Comparison of ENCODE assay signal across 21 cellular contexts in genomic region chr3:108661699-108662098, GRCh38.
DNase-seq lines count a peak whose midpoint lies in the region; ATAC-seq, FAIRE-seq and TF ChIP-seq lines count a peak whose summit lies in the region.
"Had no signal": no experiment of that assay in that cellular context is flagged by ENCODE, and none has a peak within 500 bp of the region (broad histone marks: within the 10 kb centered on the region; RNA-seq: fewer than 3 reads in every experiment).

No MANE protein-coding gene starts in this region.

- H3K9me3 Mint-ChIP-seq in activated T-cell treated with anti-CD3 and anti-CD28 coated beads, Interleukin-2, amount 50 U/mL, for 72 hours: peaks cover 0 to 3% of the 10 kb centered on the region in 2 donors
- H3K9me3 Mint-ChIP-seq: activated T-helper 17 cell treated with anti-CD3 and anti-CD28 coated beads, Interleukin-2, amount 50 U/mL, for 72 hours; dendritic cell treated with granulocyte-macrophage colony-stimulating factor and Interleukin-4, amounts not matched to agents 40 ng/mL and 50 ng/mL, for 4 days; T-helper 2 cell treated with Interferon-gamma antibody and Interleukin-4, amounts not matched to agents 5 μg/mL and 100 μg/mL, for 36 hours had no signal

- no peak overlapping the region for H3K4me3 ChIP-seq in cardiac muscle cell
- no peak overlapping the region for H3K4me3 ChIP-seq in PC-9
- no peak overlapping the region for H3K4me3 ChIP-seq in keratinocyte (ENCODE audit: control insufficient read depth in 2 of 3, extremely low read depth in 1 of 3, insufficient read depth in 2 of 3, low read depth in 1 of 3, low read length in 3 of 3)
- H3K4me3 ChIP-seq: sigmoid colon, SK-N-MC had no signal

- TF ChIP-seq CTCF in cardiac muscle cell (IDR thresholded peaks at IDR 0.05; ENCODE audit: low read depth, low read length): no peak
- no peak for TF ChIP-seq CTCF in PC-9 (conservative IDR thresholded peaks at IDR 0.05)
- no peak for TF ChIP-seq CTCF in keratinocyte (optimal IDR thresholded peaks at IDR 0.05 in 1 of 3, IDR thresholded peaks at IDR 0.05 in 1 of 3, conservative IDR thresholded peaks at IDR 0.05 in 1 of 3; ENCODE audit: extremely low read depth in 1 of 3, insufficient read depth in 2 of 3, low read length in 3 of 3)

- no peak overlapping the region for H3K4me3 Mint-ChIP-seq in activated T-cell treated with anti-CD3 and anti-CD28 coated beads, Interleukin-2, amount 50 U/mL, for 72 hours
- H3K4me3 Mint-ChIP-seq: activated T-helper 17 cell treated with anti-CD3 and anti-CD28 coated beads, Interleukin-2, amount 50 U/mL, for 72 hours; dendritic cell treated with granulocyte-macrophage colony-stimulating factor and Interleukin-4, amounts not matched to agents 40 ng/mL and 50 ng/mL, for 4 days; H9; nephron; T-helper 2 cell treated with Interferon-gamma antibody and Interleukin-4, amounts not matched to agents 5 μg/mL and 100 μg/mL, for 36 hours had no signal

- H3K27ac ChIP-seq in cardiac muscle cell: peak overlapping the region; percentile 57
- no peak overlapping the region for H3K27ac ChIP-seq in PC-9
- H3K27ac ChIP-seq in keratinocyte (ENCODE audit: control insufficient read depth, insufficient read depth, low read length): no peak overlapping the region
- H3K27ac ChIP-seq: heart right ventricle, KMS-11, RWPE1, sigmoid colon, SK-N-MC had no signal

- no TSS peak for BruUV-seq in PC-9 (replicated peaks; lab: Mats Ljungman, UMichigan)

- H3K4me2 ChIP-seq in PC-9: peak overlapping the region; percentile 53
- H3K4me2 ChIP-seq in keratinocyte (ENCODE audit: control insufficient read depth, extremely low read depth, insufficient read depth, low read depth, low read length): peak overlapping the region; percentile 17
- H3K4me2 ChIP-seq: KMS-11 had no signal

- peaks cover 2% of the 10 kb centered on the region for H3K4me1 Mint-ChIP-seq in activated T-cell treated with anti-CD3 and anti-CD28 coated beads, Interleukin-2, amount 50 U/mL, for 72 hours (ENCODE audit: low read depth)
- H3K4me1 Mint-ChIP-seq: activated T-helper 17 cell treated with anti-CD3 and anti-CD28 coated beads, Interleukin-2, amount 50 U/mL, for 72 hours had no signal

- DNase-seq in cardiac muscle cell (ENCODE audit: low read depth in 1 of 2, low spot score in 1 of 2) (no peak), cardiac septum (ENCODE audit: low spot score) (no peak), PC-9 (no peak), keratinocyte (ENCODE audit: low read depth, low spot score) (no peak), foreskin melanocyte (no peak)
- DNase-seq in activated T-cell treated with anti-CD3 and anti-CD28 coated beads, Interleukin-2, amount 50 U/mL, for 72 hours: no peak
- DNase-seq: H9; NK-92 treated with Interleukin-12 subunit alpha and Interleukin-12 subunit beta, amount 100 ng/mL, for 24 hours; sigmoid colon had no signal

- H3F3A ChIP-seq in PC-9 (ENCODE audit: insufficient read depth, low read depth): peaks cover 4% of the 10 kb centered on the region; the same call in 1 of the 2 replicates

- H4K20me1 ChIP-seq in PC-9 (ENCODE audit: insufficient read depth) (no peaks in the 10 kb centered on the region), keratinocyte (ENCODE audit: control insufficient read depth, extremely low read depth, insufficient read depth, low read length) (no peaks in the 10 kb centered on the region)

- H3K36me3 ChIP-seq in cardiac muscle cell (no peaks in the 10 kb centered on the region), PC-9 (ENCODE audit: low read depth) (no peaks in the 10 kb centered on the region), keratinocyte (ENCODE audit: control insufficient read depth in 2 of 2, extremely low read depth in 1 of 2, insufficient read depth in 2 of 2, low read length in 2 of 2) (no peaks in the 10 kb centered on the region)

- H3K9me3 ChIP-seq in cardiac muscle cell (ENCODE audit: low read depth) (no peaks in the 10 kb centered on the region), PC-9 (ENCODE audit: insufficient read depth, low read depth) (no peaks in the 10 kb centered on the region), keratinocyte (ENCODE audit: control insufficient read depth, low read depth, low read length) (no peaks in the 10 kb centered on the region)
- H3K9me3 ChIP-seq: heart right ventricle, sigmoid colon had no signal

- no peak for FAIRE-seq in keratinocyte (lab: Jason Lieb, UNC)
- FAIRE-seq: HTR-8/SVneo, urothelium cell line had no signal

- no peak for ATAC-seq in HG03469 (IDR thresholded peaks at IDR 0.05; ENCODE audit: unreplicated experiment)
- ATAC-seq in GM21526 (IDR thresholded peaks at IDR 0.05; ENCODE audit: low FRiP score, unreplicated experiment): no peak
- ATAC-seq in activated T-cell treated with anti-CD3 and anti-CD28 coated beads, Interleukin-2, amount 50 U/mL, for 72 hours (replicated peaks in 1 of 2): no peak

- H3K79me2 ChIP-seq in PC-9 (ENCODE audit: low read depth): no peaks in the 10 kb centered on the region
- no peaks in the 10 kb centered on the region for H3K79me2 ChIP-seq in keratinocyte (ENCODE audit: control insufficient read depth, insufficient read depth, low read length)

- no peaks in the 10 kb centered on the region for H3K9me1 ChIP-seq in keratinocyte (ENCODE audit: control insufficient read depth, extremely low read depth, insufficient read depth, low read length)

- dilution Hi-C loops in keratinocyte (cut with MboI; ENCODE audit: extremely low pct_ligation_motif_present, low sequenced_read_pairs): no loop called here

- CTCF ChIA-PET in PC-9 (lab: Charles Lee): interaction anchor here (0.6 to 0.8 kb wide), 3 partner anchors 26 to 602 kb away, joined by 3 read pairs; no protein-coding TSS in a partner anchor

- no peaks in the 10 kb centered on the region for H3K27me3 ChIP-seq in cardiac muscle cell
- H3K27me3 ChIP-seq in PC-9 (ENCODE audit: insufficient read depth, low read depth): no peaks in the 10 kb centered on the region
- H3K27me3 ChIP-seq in keratinocyte (ENCODE audit: control insufficient read depth, extremely low read depth, insufficient read depth, low read length): no peaks in the 10 kb centered on the region
- H3K27me3 ChIP-seq: heart right ventricle, sigmoid colon had no signal

- H3K9ac ChIP-seq in keratinocyte (ENCODE audit: control insufficient read depth, extremely low read depth, insufficient read depth, low read length): no peak overlapping the region
- H3K9ac ChIP-seq: KMS-11 had no signal

- H3K9me2 ChIP-seq in PC-9 (ENCODE audit: insufficient read depth): no peaks in the 10 kb centered on the region

- no peak overlapping the region for H3K27ac Mint-ChIP-seq in activated T-cell treated with anti-CD3 and anti-CD28 coated beads, Interleukin-2, amount 50 U/mL, for 72 hours
- H3K27ac Mint-ChIP-seq: activated T-helper 17 cell treated with anti-CD3 and anti-CD28 coated beads, Interleukin-2, amount 50 U/mL, for 72 hours; dendritic cell treated with granulocyte-macrophage colony-stimulating factor and Interleukin-4, amounts not matched to agents 40 ng/mL and 50 ng/mL, for 4 days; H9; nephron; T-helper 2 cell treated with Interferon-gamma antibody and Interleukin-4, amounts not matched to agents 5 μg/mL and 100 μg/mL, for 36 hours had no signal

- no peaks in the 10 kb centered on the region for H3K4me1 ChIP-seq in cardiac muscle cell (ENCODE audit: low read depth)
- H3K4me1 ChIP-seq in PC-9 (replicated peaks; ENCODE audit: insufficient read depth): no peaks in the 10 kb centered on the region
- H3K4me1 ChIP-seq in keratinocyte (ENCODE audit: control insufficient read depth, extremely low read depth, insufficient read depth, low read length): no peaks in the 10 kb centered on the region

- H3K27me3 Mint-ChIP-seq in activated T-cell treated with anti-CD3 and anti-CD28 coated beads, Interleukin-2, amount 50 U/mL, for 72 hours (ENCODE audit: low read depth): no peaks in the 10 kb centered on the region
- H3K27me3 Mint-ChIP-seq: activated T-helper 17 cell treated with anti-CD3 and anti-CD28 coated beads, Interleukin-2, amount 50 U/mL, for 72 hours; dendritic cell treated with granulocyte-macrophage colony-stimulating factor and Interleukin-4, amounts not matched to agents 40 ng/mL and 50 ng/mL, for 4 days had no signal

- intact Hi-C loops in cardiac septum (cut with DNase I) (loop anchor here (2.0 to 10.0 kb wide), 2 partner anchors 253 to 423 kb away; no protein-coding TSS in a partner anchor), PC-9 (cut with micrococcal nuclease; ENCODE audit: unreplicated experiment) (loop anchor here (1.0 to 5.0 kb wide), 5 partner anchors 157 to 421 kb away; no protein-coding TSS in a partner anchor)

- H3K36me3 Mint-ChIP-seq in activated T-cell treated with anti-CD3 and anti-CD28 coated beads, Interleukin-2, amount 50 U/mL, for 72 hours (ENCODE audit: insufficient read depth in 2 of 2): peaks cover 0 to 4% of the 10 kb centered on the region in 2 donors

- POLR2A ChIA-PET in PC-9 (lab: Charles Lee; ENCODE audit: unreplicated experiment): no interaction called here

- H2AFZ ChIP-seq in PC-9 (no peak overlapping the region), keratinocyte (ENCODE audit: control insufficient read depth, low read length) (no peak overlapping the region)
